Comparison of ENCODE assay signal across 1 cellular context in the genomic region with DNA sequence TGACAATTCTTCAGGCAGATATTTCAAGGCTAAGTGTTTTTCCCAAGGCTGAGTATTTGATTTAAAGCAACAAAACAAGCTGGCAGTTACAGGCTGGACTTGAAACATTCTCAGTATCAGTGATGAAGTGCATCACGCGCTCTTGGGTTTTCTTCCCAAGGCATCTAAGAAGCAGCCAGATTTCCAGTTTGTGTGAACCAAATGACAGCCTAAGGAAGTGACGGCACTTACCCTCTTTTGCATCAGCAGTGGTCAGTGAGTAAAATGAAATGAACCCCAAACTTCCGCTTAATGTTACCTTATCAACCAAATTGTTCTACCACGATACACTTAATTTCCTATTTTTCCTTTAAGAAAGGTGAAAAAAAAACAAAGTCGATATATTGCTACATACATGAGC.
TF ChIP-seq lines count a peak whose summit lies in the region.

No MANE protein-coding gene starts in this region.

TF ChIP-seq in GM23338, 12 proteins besides CTCF, POLR2A, EP300 and RAD21:
- TF ChIP-seq, protein P1, sequence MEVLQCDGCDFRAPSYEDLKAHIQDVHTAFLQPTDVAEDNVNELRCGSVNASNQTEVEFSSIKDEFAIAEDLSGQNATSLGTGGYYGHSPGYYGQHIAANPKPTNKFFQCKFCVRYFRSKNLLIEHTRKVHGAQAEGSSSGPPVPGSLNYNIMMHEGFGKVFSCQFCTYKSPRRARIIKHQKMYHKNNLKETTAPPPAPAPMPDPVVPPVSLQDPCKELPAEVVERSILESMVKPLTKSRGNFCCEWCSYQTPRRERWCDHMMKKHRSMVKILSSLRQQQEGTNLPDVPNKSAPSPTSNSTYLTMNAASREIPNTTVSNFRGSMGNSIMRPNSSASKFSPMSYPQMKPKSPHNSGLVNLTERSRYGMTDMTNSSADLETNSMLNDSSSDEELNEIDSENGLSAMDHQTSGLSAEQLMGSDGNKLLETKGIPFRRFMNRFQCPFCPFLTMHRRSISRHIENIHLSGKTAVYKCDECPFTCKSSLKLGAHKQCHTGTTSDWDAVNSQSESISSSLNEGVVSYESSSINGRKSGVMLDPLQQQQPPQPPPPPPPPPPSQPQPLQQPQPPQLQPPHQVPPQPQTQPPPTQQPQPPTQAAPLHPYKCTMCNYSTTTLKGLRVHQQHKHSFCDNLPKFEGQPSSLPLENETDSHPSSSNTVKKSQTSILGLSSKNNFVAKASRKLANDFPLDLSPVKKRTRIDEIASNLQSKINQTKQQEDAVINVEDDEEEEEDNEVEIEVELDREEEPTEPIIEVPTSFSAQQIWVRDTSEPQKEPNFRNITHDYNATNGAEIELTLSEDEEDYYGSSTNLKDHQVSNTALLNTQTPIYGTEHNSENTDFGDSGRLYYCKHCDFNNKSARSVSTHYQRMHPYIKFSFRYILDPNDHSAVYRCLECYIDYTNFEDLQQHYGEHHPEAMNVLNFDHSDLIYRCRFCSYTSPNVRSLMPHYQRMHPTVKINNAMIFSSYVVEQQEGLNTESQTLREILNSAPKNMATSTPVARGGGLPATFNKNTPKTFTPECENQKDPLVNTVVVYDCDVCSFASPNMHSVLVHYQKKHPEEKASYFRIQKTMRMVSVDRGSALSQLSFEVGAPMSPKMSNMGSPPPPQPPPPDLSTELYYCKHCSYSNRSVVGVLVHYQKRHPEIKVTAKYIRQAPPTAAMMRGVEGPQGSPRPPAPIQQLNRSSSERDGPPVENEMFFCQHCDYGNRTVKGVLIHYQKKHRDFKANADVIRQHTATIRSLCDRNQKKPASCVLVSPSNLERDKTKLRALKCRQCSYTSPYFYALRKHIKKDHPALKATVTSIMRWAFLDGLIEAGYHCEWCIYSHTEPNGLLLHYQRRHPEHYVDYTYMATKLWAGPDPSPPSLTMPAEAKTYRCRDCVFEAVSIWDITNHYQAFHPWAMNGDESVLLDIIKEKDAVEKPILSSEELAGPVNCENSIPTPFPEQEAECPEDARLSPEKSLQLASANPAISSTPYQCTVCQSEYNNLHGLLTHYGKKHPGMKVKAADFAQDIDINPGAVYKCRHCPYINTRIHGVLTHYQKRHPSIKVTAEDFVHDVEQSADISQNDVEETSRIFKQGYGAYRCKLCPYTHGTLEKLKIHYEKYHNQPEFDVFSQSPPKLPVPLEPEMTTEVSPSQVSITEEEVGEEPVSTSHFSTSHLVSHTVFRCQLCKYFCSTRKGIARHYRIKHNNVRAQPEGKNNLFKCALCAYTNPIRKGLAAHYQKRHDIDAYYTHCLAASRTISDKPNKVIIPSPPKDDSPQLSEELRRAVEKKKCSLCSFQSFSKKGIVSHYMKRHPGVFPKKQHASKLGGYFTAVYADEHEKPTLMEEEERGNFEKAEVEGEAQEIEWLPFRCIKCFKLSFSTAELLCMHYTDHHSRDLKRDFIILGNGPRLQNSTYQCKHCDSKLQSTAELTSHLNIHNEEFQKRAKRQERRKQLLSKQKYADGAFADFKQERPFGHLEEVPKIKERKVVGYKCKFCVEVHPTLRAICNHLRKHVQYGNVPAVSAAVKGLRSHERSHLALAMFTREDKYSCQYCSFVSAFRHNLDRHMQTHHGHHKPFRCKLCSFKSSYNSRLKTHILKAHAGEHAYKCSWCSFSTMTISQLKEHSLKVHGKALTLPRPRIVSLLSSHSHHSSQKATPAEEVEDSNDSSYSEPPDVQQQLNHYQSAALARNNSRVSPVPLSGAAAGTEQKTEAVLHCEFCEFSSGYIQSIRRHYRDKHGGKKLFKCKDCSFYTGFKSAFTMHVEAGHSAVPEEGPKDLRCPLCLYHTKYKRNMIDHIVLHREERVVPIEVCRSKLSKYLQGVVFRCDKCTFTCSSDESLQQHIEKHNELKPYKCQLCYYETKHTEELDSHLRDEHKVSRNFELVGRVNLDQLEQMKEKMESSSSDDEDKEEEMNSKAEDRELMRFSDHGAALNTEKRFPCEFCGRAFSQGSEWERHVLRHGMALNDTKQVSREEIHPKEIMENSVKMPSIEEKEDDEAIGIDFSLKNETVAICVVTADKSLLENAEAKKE (CRISPR knock-in tag; IDR thresholded peaks at IDR 0.05), result no peak
- TF ChIP-seq ZNF331 (CRISPR knock-in tag; IDR thresholded peaks at IDR 0.05; ENCODE audit: low read depth) (no peak), EZH2 (IDR thresholded peaks at IDR 0.05; ENCODE audit: low read depth, unreplicated experiment) (no peak), POLR2AphosphoS5 (IDR thresholded peaks at IDR 0.05; ENCODE audit: low read depth) (no peak), NANOG (IDR thresholded peaks at IDR 0.05; ENCODE audit: borderline replicate concordance) (no peak), EZH2phosphoT487 (IDR thresholded peaks at IDR 0.05; ENCODE audit: unreplicated experiment) (no peak), STAT1 (IDR thresholded peaks at IDR 0.05; ENCODE audit: unreplicated experiment) (no peak), ZNF114 (CRISPR knock-in tag; IDR thresholded peaks at IDR 0.05) (no peak), JUNB (IDR thresholded peaks at IDR 0.05; ENCODE audit: unreplicated experiment) (no peak), CREB1 (CRISPR knock-in tag; IDR thresholded peaks at IDR 0.05; ENCODE audit: low read depth) (no peak)
- TF ChIP-seq, protein P2, sequence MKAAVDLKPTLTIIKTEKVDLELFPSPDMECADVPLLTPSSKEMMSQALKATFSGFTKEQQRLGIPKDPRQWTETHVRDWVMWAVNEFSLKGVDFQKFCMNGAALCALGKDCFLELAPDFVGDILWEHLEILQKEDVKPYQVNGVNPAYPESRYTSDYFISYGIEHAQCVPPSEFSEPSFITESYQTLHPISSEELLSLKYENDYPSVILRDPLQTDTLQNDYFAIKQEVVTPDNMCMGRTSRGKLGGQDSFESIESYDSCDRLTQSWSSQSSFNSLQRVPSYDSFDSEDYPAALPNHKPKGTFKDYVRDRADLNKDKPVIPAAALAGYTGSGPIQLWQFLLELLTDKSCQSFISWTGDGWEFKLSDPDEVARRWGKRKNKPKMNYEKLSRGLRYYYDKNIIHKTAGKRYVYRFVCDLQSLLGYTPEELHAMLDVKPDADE (IDR thresholded peaks at IDR 0.05), result no peak
- TF ChIP-seq, protein P3, sequence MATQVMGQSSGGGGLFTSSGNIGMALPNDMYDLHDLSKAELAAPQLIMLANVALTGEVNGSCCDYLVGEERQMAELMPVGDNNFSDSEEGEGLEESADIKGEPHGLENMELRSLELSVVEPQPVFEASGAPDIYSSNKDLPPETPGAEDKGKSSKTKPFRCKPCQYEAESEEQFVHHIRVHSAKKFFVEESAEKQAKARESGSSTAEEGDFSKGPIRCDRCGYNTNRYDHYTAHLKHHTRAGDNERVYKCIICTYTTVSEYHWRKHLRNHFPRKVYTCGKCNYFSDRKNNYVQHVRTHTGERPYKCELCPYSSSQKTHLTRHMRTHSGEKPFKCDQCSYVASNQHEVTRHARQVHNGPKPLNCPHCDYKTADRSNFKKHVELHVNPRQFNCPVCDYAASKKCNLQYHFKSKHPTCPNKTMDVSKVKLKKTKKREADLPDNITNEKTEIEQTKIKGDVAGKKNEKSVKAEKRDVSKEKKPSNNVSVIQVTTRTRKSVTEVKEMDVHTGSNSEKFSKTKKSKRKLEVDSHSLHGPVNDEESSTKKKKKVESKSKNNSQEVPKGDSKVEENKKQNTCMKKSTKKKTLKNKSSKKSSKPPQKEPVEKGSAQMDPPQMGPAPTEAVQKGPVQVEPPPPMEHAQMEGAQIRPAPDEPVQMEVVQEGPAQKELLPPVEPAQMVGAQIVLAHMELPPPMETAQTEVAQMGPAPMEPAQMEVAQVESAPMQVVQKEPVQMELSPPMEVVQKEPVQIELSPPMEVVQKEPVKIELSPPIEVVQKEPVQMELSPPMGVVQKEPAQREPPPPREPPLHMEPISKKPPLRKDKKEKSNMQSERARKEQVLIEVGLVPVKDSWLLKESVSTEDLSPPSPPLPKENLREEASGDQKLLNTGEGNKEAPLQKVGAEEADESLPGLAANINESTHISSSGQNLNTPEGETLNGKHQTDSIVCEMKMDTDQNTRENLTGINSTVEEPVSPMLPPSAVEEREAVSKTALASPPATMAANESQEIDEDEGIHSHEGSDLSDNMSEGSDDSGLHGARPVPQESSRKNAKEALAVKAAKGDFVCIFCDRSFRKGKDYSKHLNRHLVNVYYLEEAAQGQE (IDR thresholded peaks at IDR 0.05; ENCODE audit: unreplicated experiment), result no peak
